1 cellular context compared by ENCODE assay signal in the genomic region with DNA sequence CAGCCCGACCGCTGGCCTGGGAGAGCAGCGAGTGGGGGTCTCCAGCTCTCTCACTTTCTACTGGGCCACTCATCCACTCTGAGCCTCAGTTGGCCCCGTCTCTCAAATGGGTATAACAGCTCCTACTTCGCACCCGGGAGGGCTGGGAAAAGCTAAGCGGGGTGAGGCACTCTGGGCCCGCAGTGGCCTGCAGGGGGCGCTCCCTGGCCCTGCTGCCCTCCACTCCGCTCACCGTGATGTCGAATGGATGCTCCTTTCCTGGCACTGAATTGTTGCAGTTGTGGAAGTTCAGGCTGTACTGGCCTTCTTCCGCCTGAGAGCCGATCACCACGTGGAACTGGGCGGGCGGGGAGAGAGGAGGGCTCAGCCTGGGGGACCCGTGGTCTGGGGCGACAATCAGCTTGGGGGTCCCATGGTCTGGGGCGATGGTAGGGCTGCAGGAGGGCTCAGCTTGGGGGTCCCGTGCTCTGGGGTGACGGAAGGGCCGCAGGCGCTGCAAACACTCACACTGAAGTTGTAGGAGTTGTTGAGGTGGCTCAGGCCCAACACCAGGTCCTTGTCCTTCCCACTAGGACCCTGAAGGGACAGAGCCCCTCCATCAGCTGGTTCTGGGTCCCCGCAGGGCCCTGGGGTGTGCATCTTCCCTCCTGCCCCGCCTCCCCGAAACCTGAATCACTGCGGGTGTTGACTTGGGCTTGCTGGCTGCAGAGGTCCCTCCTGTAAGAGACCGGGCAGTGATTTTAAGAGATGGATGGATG.
TF ChIP-seq lines count a peak whose summit lies in the region.

No MANE protein-coding gene starts in this region.

TF ChIP-seq in GM23338, 12 proteins besides CTCF, POLR2A, EP300 and RAD21 (continued from another document):
- TF ChIP-seq, protein P1, sequence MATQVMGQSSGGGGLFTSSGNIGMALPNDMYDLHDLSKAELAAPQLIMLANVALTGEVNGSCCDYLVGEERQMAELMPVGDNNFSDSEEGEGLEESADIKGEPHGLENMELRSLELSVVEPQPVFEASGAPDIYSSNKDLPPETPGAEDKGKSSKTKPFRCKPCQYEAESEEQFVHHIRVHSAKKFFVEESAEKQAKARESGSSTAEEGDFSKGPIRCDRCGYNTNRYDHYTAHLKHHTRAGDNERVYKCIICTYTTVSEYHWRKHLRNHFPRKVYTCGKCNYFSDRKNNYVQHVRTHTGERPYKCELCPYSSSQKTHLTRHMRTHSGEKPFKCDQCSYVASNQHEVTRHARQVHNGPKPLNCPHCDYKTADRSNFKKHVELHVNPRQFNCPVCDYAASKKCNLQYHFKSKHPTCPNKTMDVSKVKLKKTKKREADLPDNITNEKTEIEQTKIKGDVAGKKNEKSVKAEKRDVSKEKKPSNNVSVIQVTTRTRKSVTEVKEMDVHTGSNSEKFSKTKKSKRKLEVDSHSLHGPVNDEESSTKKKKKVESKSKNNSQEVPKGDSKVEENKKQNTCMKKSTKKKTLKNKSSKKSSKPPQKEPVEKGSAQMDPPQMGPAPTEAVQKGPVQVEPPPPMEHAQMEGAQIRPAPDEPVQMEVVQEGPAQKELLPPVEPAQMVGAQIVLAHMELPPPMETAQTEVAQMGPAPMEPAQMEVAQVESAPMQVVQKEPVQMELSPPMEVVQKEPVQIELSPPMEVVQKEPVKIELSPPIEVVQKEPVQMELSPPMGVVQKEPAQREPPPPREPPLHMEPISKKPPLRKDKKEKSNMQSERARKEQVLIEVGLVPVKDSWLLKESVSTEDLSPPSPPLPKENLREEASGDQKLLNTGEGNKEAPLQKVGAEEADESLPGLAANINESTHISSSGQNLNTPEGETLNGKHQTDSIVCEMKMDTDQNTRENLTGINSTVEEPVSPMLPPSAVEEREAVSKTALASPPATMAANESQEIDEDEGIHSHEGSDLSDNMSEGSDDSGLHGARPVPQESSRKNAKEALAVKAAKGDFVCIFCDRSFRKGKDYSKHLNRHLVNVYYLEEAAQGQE (IDR thresholded peaks at IDR 0.05; ENCODE audit: unreplicated experiment) = no peak
- TF ChIP-seq JUNB (IDR thresholded peaks at IDR 0.05; ENCODE audit: unreplicated experiment) = no peak
- TF ChIP-seq CREB1 (CRISPR knock-in tag; IDR thresholded peaks at IDR 0.05; ENCODE audit: low read depth) = no peak
- no peak for TF ChIP-seq EZH2 (IDR thresholded peaks at IDR 0.05; ENCODE audit: low read depth, unreplicated experiment)
- no peak for TF ChIP-seq POLR2AphosphoS5 (IDR thresholded peaks at IDR 0.05; ENCODE audit: low read depth)
- TF ChIP-seq, protein P2, sequence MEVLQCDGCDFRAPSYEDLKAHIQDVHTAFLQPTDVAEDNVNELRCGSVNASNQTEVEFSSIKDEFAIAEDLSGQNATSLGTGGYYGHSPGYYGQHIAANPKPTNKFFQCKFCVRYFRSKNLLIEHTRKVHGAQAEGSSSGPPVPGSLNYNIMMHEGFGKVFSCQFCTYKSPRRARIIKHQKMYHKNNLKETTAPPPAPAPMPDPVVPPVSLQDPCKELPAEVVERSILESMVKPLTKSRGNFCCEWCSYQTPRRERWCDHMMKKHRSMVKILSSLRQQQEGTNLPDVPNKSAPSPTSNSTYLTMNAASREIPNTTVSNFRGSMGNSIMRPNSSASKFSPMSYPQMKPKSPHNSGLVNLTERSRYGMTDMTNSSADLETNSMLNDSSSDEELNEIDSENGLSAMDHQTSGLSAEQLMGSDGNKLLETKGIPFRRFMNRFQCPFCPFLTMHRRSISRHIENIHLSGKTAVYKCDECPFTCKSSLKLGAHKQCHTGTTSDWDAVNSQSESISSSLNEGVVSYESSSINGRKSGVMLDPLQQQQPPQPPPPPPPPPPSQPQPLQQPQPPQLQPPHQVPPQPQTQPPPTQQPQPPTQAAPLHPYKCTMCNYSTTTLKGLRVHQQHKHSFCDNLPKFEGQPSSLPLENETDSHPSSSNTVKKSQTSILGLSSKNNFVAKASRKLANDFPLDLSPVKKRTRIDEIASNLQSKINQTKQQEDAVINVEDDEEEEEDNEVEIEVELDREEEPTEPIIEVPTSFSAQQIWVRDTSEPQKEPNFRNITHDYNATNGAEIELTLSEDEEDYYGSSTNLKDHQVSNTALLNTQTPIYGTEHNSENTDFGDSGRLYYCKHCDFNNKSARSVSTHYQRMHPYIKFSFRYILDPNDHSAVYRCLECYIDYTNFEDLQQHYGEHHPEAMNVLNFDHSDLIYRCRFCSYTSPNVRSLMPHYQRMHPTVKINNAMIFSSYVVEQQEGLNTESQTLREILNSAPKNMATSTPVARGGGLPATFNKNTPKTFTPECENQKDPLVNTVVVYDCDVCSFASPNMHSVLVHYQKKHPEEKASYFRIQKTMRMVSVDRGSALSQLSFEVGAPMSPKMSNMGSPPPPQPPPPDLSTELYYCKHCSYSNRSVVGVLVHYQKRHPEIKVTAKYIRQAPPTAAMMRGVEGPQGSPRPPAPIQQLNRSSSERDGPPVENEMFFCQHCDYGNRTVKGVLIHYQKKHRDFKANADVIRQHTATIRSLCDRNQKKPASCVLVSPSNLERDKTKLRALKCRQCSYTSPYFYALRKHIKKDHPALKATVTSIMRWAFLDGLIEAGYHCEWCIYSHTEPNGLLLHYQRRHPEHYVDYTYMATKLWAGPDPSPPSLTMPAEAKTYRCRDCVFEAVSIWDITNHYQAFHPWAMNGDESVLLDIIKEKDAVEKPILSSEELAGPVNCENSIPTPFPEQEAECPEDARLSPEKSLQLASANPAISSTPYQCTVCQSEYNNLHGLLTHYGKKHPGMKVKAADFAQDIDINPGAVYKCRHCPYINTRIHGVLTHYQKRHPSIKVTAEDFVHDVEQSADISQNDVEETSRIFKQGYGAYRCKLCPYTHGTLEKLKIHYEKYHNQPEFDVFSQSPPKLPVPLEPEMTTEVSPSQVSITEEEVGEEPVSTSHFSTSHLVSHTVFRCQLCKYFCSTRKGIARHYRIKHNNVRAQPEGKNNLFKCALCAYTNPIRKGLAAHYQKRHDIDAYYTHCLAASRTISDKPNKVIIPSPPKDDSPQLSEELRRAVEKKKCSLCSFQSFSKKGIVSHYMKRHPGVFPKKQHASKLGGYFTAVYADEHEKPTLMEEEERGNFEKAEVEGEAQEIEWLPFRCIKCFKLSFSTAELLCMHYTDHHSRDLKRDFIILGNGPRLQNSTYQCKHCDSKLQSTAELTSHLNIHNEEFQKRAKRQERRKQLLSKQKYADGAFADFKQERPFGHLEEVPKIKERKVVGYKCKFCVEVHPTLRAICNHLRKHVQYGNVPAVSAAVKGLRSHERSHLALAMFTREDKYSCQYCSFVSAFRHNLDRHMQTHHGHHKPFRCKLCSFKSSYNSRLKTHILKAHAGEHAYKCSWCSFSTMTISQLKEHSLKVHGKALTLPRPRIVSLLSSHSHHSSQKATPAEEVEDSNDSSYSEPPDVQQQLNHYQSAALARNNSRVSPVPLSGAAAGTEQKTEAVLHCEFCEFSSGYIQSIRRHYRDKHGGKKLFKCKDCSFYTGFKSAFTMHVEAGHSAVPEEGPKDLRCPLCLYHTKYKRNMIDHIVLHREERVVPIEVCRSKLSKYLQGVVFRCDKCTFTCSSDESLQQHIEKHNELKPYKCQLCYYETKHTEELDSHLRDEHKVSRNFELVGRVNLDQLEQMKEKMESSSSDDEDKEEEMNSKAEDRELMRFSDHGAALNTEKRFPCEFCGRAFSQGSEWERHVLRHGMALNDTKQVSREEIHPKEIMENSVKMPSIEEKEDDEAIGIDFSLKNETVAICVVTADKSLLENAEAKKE (CRISPR knock-in tag; IDR thresholded peaks at IDR 0.05) = no peak
- TF ChIP-seq NANOG (IDR thresholded peaks at IDR 0.05; ENCODE audit: borderline replicate concordance) = no peak
- TF ChIP-seq, protein P3, sequence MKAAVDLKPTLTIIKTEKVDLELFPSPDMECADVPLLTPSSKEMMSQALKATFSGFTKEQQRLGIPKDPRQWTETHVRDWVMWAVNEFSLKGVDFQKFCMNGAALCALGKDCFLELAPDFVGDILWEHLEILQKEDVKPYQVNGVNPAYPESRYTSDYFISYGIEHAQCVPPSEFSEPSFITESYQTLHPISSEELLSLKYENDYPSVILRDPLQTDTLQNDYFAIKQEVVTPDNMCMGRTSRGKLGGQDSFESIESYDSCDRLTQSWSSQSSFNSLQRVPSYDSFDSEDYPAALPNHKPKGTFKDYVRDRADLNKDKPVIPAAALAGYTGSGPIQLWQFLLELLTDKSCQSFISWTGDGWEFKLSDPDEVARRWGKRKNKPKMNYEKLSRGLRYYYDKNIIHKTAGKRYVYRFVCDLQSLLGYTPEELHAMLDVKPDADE (IDR thresholded peaks at IDR 0.05) = no peak
